In the genomic region with DNA sequence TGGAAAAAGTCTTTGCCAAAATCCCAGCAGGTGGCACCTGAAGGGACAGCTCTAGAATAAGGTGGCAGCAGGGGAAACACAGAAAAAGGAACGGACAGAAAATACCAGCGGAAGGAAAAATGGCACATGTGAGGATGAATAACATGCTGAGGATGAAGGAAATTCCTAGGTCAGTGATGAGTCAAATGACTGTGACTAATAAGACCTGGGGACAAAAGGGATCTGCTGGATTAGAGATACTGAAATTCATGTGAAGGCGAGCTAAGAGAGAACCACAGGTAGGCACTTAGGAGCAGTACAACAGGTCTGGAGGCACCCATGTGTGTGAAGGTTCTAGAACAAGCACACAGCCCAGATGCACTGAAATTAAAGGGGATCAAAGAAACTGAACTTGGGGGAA, we compare ENCODE assay signal across 9 cellular contexts.
A peak's percentile ranks its signal among the peaks of the same experiment; 100 is the strongest.
DNase-seq lines count a peak whose midpoint lies in the region; ATAC-seq and TF ChIP-seq lines count a peak whose summit lies in the region.
"Had no signal": no experiment of that assay in that cellular context is flagged by ENCODE, and none has a peak within 500 bp of the region (broad histone marks: within the 10 kb centered on the region; RNA-seq: fewer than 3 reads in every experiment).

No MANE protein-coding gene starts in this region.

- no peak for TF ChIP-seq POLR2A in body of pancreas (IDR thresholded peaks at IDR 0.05)

- peaks cover 67% of the 10 kb centered on the region for H3K4me1 ChIP-seq in left ventricle myocardium inferior
- H3K4me1 ChIP-seq in body of pancreas, result peaks cover 53% of the 10 kb centered on the region

- H3K36me3 Mint-ChIP-seq in CD14-positive monocyte, result peaks cover 22 to 27% of the 10 kb centered on the region in 2 donors
- H3K36me3 Mint-ChIP-seq in nephron progenitor cell (ENCODE audit: low read depth), result no peaks in the 10 kb centered on the region

- H3K9me3 Mint-ChIP-seq in CD14-positive monocyte (no peaks in the 10 kb centered on the region), nephron progenitor cell (no peaks in the 10 kb centered on the region)

- H3K4me3 Mint-ChIP-seq in CD14-positive monocyte, result no peak overlapping the region
- H3K4me3 Mint-ChIP-seq in nephron progenitor cell, result no peak overlapping the region

- H3K27me3 ChIP-seq in left ventricle myocardium inferior (ENCODE audit: low read depth), result no peaks in the 10 kb centered on the region
- no peaks in the 10 kb centered on the region for H3K27me3 ChIP-seq in body of pancreas

- peaks cover 24% of the 10 kb centered on the region for H3K4me1 Mint-ChIP-seq in CD14-positive monocyte
- H3K4me1 Mint-ChIP-seq in nephron progenitor cell, result peaks cover 62% of the 10 kb centered on the region

- ATAC-seq in HG02798 (IDR thresholded peaks at IDR 0.05; ENCODE audit: poor library complexity, unreplicated experiment), result no peak
- ATAC-seq in body of pancreas, result no peak

- TF ChIP-seq CTCF in CD14-positive monocyte (IDR thresholded peaks at IDR 0.05) (no peak), nephron progenitor cell (IDR thresholded peaks at IDR 0.05) (no peak), left ventricle myocardium inferior (IDR thresholded peaks at IDR 0.05; ENCODE audit: borderline replicate concordance) (no peak), body of pancreas (IDR thresholded peaks at IDR 0.05) (no peak)

- H3K27ac ChIP-seq in left ventricle myocardium inferior (replicated peaks) (no peak overlapping the region), body of pancreas (no peak overlapping the region)

- intact Hi-C loops in CD14-positive monocyte (cut with micrococcal nuclease) (no loop called here), left ventricle myocardium inferior (cut with micrococcal nuclease) (no loop called here), body of pancreas (cut with DNase I) (no loop called here)

- no peaks in the 10 kb centered on the region for H3K9me3 ChIP-seq in left ventricle myocardium inferior (replicated peaks)
- H3K9me3 ChIP-seq in body of pancreas, result no peaks in the 10 kb centered on the region

- H3K27me3 Mint-ChIP-seq in CD14-positive monocyte (ENCODE audit: low read depth in 3 of 3) (no peaks in the 10 kb centered on the region), nephron progenitor cell (ENCODE audit: low read depth, poor library complexity) (no peaks in the 10 kb centered on the region)

- DNase-seq in CD14-positive monocyte (ENCODE audit: low spot score) (no peak), M059J (ENCODE audit: low read depth) (peak; percentile 81), dedifferentiated amniotic fluid mesenchymal stem cell (ENCODE audit: extremely low spot score) (peak; percentile 25), nephron progenitor cell (no peak), globus pallidus (ENCODE audit: low spot score) (no peak), left ventricle myocardium inferior (no peak), body of pancreas (no peak)
- DNase-seq: nucleus accumbens had no signal

- peak overlapping the region in 4 of 7 donors; percentile 4 to 70 (median 20) for H3K27ac Mint-ChIP-seq in CD14-positive monocyte
- H3K27ac Mint-ChIP-seq in nephron progenitor cell, result peak overlapping the region; percentile 38

- H3K36me3 ChIP-seq in left ventricle myocardium inferior (no peaks in the 10 kb centered on the region), body of pancreas (replicated peaks in 1 of 2; ENCODE audit: insufficient read depth in 1 of 2, low read depth in 2 of 2) (no peaks in the 10 kb centered on the region)

- H3K4me3 ChIP-seq in left ventricle myocardium inferior (no peak overlapping the region), body of pancreas (no peak overlapping the region)

- 93 to 94% methylated on average over 3 of the region's 3 CpGs for WGBS in body of pancreas, 2 donors

Comparison
In these comparisons a context has a peak if more than half of its experiments do, and no peak if none do; other contexts are left out.
1. DNase-seq: peak in M059J (single experiment) and dedifferentiated amniotic fluid mesenchymal stem cell (single experiment); none in CD14-positive monocyte (single experiment), nephron progenitor cell (single experiment), globus pallidus (single experiment), left ventricle myocardium inferior (single experiment) and body of pancreas (0 of 4).